Comparison of ENCODE assay signal across 14 cellular contexts in the genomic region with DNA sequence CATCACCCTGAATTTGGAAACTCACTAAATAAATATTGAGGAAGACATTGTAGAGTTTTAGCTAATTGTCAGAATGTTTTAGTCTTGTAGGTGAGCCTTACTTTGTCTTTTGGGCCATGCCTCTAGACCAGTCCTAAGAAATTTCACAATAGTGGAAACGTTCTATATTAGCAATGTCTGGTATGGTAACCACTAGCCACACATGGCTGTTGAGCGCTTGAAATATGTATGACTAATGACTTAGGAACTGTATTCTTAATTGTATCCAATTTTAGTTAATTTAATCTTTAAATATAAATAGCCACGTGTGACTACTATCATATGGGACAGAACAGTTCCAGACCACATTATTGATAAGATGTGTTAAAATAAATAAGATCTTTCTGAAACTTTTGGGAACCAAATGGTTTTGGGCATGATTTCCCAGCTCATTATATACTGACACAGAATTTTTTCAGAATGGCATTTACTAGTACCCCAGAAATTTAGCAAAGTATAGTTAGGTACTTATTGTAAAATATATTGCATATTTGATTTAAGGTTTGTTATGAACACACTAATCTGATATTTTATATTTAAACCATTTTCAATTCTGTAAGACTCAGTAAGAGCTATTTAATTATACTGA.
DNase-seq lines count a peak whose midpoint lies in the region; FAIRE-seq and TF ChIP-seq lines count a peak whose summit lies in the region.
"Had no signal": no experiment of that assay in that cellular context is flagged by ENCODE, and none has a peak within 500 bp of the region (broad histone marks: within the 10 kb centered on the region; RNA-seq: fewer than 3 reads in every experiment).

No MANE protein-coding gene starts in this region.

- H3K27me3 ChIP-seq in skeletal muscle satellite cell (ENCODE audit: control insufficient read depth, insufficient read depth, low read length), result no peaks in the 10 kb centered on the region
- H3K27me3 ChIP-seq: cardiac muscle cell had no signal

- H3K4me1 ChIP-seq in skeletal muscle satellite cell (ENCODE audit: control insufficient read depth, insufficient read depth, low read length), result peaks cover 18% of the 10 kb centered on the region

- H3K4me3 ChIP-seq in skeletal muscle satellite cell (ENCODE audit: low read length), result no peak overlapping the region
- H3K4me3 ChIP-seq: cardiac muscle cell, lung had no signal

- CTCF ChIA-PET in GM10248 (lab: Yijun Ruan, JAX), result interaction anchor here (1.1 to 1.6 kb wide), 5 partner anchors 9 to 81 kb away, joined by 3 to 4 read pairs (median 3); no protein-coding TSS in a partner anchor

- DNase-seq in H54 (ENCODE audit: insufficient read length, low spot score) (peak; percentile 12), RCC 7860 (ENCODE audit: low spot score) (peak; percentile 89), epithelial cell of prostate (ENCODE audit: low read depth, low spot score) (peak; percentile 33), HuH-7 (ENCODE audit: low spot score) (no peak), GM10248 (ENCODE audit: extremely low spot score) (no peak)
- DNase-seq in activated naive CD4-positive, alpha-beta T cell treated with anti-CD3 and anti-CD28 coated beads, Interleukin-2, amount 50 U/mL, for 16 hours, result no peak
- DNase-seq: activated CD8-positive, alpha-beta memory T cell treated with anti-CD3 and anti-CD28 coated beads, Interleukin-2, amount 50 U/mL, for 48 hours; DND-41; Karpas-422; NCI-H524 treated with DMSO at 0.1 percent for 48 hours; stimulated activated CD4-positive, alpha-beta T cell treated with anti-CD3 and anti-CD28 coated beads, Interleukin-4, amount 100 ng/mL, for 4 hours had no signal

- H3K27ac ChIP-seq in epithelial cell of prostate, result peak overlapping the region; percentile 47
- H3K27ac ChIP-seq: cardiac muscle cell had no signal

- H3K9me3 ChIP-seq in skeletal muscle satellite cell (replicated peaks; ENCODE audit: low read length), result no peaks in the 10 kb centered on the region

- H3K9ac ChIP-seq in skeletal muscle satellite cell (ENCODE audit: low read depth, low read length), result peak overlapping the region; percentile 34

- no peaks in the 10 kb centered on the region for H3K36me3 ChIP-seq in skeletal muscle satellite cell (ENCODE audit: insufficient read depth, low read length)
- H3K36me3 ChIP-seq: cardiac muscle cell had no signal

- TF ChIP-seq POLR2A in H54 (IDR thresholded peaks at IDR 0.05; ENCODE audit: low read depth, low read length), result no peak

- POLR2A ChIA-PET in GM10248 (lab: Yijun Ruan, JAX), result no interaction called here

- FAIRE-seq in H54 (lab: Jason Lieb, UNC), result peak; percentile 90
- peak; percentile 97 for FAIRE-seq in RCC 7860 (lab: Jason Lieb, UNC)

- no peak for TF ChIP-seq CTCF in GM10248 (IDR thresholded peaks at IDR 0.05; ENCODE audit: control extremely low read depth, extremely low read depth, low read depth, missing control alignments)

- peak overlapping the region; percentile 41 for H3K4me2 ChIP-seq in skeletal muscle satellite cell (ENCODE audit: low read length)

Comparison
In these comparisons a context has a peak if more than half of its experiments do, and no peak if none do; other contexts are left out.
1. DNase-seq: peak in H54 (single experiment), RCC 7860 (single experiment) and epithelial cell of prostate (single experiment); none in HuH-7 (single experiment), activated naive CD4-positive, alpha-beta T cell treated with anti-CD3 and anti-CD28 coated beads, Interleukin-2, amount 50 U/mL, for 16 hours (single experiment) and GM10248 (single experiment).